Comparison of ENCODE assay signal across 8 cellular contexts in genomic region chr1:70220517-70221240, GRCh38. TPM values are rescaled to one million over a fixed set of nuclear protein-coding genes. Genes with fewer than 3 reads are reported as not detected.
DNase-seq lines count a peak whose midpoint lies in the region; ATAC-seq, FAIRE-seq and TF ChIP-seq lines count a peak whose summit lies in the region.

No MANE protein-coding gene starts in this region.

- no peaks in the 10 kb centered on the region for H4K20me1 ChIP-seq in keratinocyte (ENCODE audit: control insufficient read depth, extremely low read depth, insufficient read depth, low read length)

- no peaks in the 10 kb centered on the region for H3K9me1 ChIP-seq in keratinocyte (ENCODE audit: control insufficient read depth, extremely low read depth, insufficient read depth, low read length)

- TF ChIP-seq POLR2A in thyroid gland (IDR thresholded peaks at IDR 0.05) = no peak

- peak; percentile 3 for ATAC-seq in HG03060 (IDR thresholded peaks at IDR 0.05; ENCODE audit: low read depth, unreplicated experiment)
- ATAC-seq in activated CD8-positive, alpha-beta T cell treated with anti-CD3 and anti-CD28 coated beads for 36 hours = no peak

- peak overlapping the region; percentile 97 for H3K27ac Mint-ChIP-seq in T-helper 2 cell treated with Interferon-gamma antibody and Interleukin-4, amounts not matched to agents 5 μg/mL and 100 μg/mL, for 36 hours
- H3K27ac Mint-ChIP-seq in activated CD8-positive, alpha-beta T cell treated with anti-CD3 and anti-CD28 coated beads for 36 hours = peak overlapping the region; percentile 98

- H3K9ac ChIP-seq in keratinocyte (ENCODE audit: control insufficient read depth, extremely low read depth, insufficient read depth, low read length) = peak overlapping the region; percentile 98

- H3K27me3 Mint-ChIP-seq in T-helper 2 cell treated with Interferon-gamma antibody and Interleukin-4, amounts not matched to agents 5 μg/mL and 100 μg/mL, for 36 hours (ENCODE audit: low read depth) = no peaks in the 10 kb centered on the region
- H3K27me3 Mint-ChIP-seq in activated CD8-positive, alpha-beta T cell treated with anti-CD3 and anti-CD28 coated beads for 36 hours = no peaks in the 10 kb centered on the region

- peaks cover 41% of the 10 kb centered on the region for H3K4me1 Mint-ChIP-seq in T-helper 2 cell treated with Interferon-gamma antibody and Interleukin-4, amounts not matched to agents 5 μg/mL and 100 μg/mL, for 36 hours (ENCODE audit: low read depth)
- H3K4me1 Mint-ChIP-seq in activated CD8-positive, alpha-beta T cell treated with anti-CD3 and anti-CD28 coated beads for 36 hours (ENCODE audit: low read depth) = peaks cover 35% of the 10 kb centered on the region

- peak overlapping the region; percentile 97 for H3K4me2 ChIP-seq in keratinocyte (ENCODE audit: control insufficient read depth, extremely low read depth, insufficient read depth, low read depth, low read length)

- no peaks in the 10 kb centered on the region for H3K9me3 ChIP-seq in keratinocyte (ENCODE audit: control insufficient read depth, low read depth, low read length)
- no peaks in the 10 kb centered on the region for H3K9me3 ChIP-seq in thyroid gland

- H3K27ac ChIP-seq in keratinocyte (ENCODE audit: control insufficient read depth, insufficient read depth, low read length) (peak overlapping the region; percentile 96), thyroid gland (peak overlapping the region; percentile 85 to 94 (median 93))

- peaks cover 44% of the 10 kb centered on the region for H3K36me3 Mint-ChIP-seq in T-helper 2 cell treated with Interferon-gamma antibody and Interleukin-4, amounts not matched to agents 5 μg/mL and 100 μg/mL, for 36 hours (ENCODE audit: low read depth)
- H3K36me3 Mint-ChIP-seq in activated CD8-positive, alpha-beta T cell treated with anti-CD3 and anti-CD28 coated beads for 36 hours (ENCODE audit: low read depth) = peaks cover 44% of the 10 kb centered on the region

- TF ChIP-seq CTCF in activated CD8-positive, alpha-beta T cell treated with anti-CD3 and anti-CD28 coated beads for 36 hours (IDR thresholded peaks at IDR 0.05) = no peak
- TF ChIP-seq CTCF in keratinocyte (optimal IDR thresholded peaks at IDR 0.05 in 1 of 3, IDR thresholded peaks at IDR 0.05 in 1 of 3, conservative IDR thresholded peaks at IDR 0.05 in 1 of 3; ENCODE audit: extremely low read depth in 1 of 3, insufficient read depth in 2 of 3, low read length in 3 of 3) (no peak), thyroid gland (IDR thresholded peaks at IDR 0.05) (no peak)

- H3K9me3 Mint-ChIP-seq in T-helper 2 cell treated with Interferon-gamma antibody and Interleukin-4, amounts not matched to agents 5 μg/mL and 100 μg/mL, for 36 hours = no peaks in the 10 kb centered on the region
- no peaks in the 10 kb centered on the region for H3K9me3 Mint-ChIP-seq in activated CD8-positive, alpha-beta T cell treated with anti-CD3 and anti-CD28 coated beads for 36 hours

- no peak for FAIRE-seq in keratinocyte (lab: Jason Lieb, UNC)
- FAIRE-seq in GM19239 (lab: Jason Lieb, UNC) = no peak

- H3K79me2 ChIP-seq in keratinocyte (ENCODE audit: control insufficient read depth, insufficient read depth, low read length) = peaks cover 90% of the 10 kb centered on the region

- DNase-seq in T-helper 2 cell treated with Interferon-gamma antibody and Interleukin-4, amounts not matched to agents 5 μg/mL and 100 μg/mL, for 36 hours (ENCODE audit: low spot score) = no peak
- no peak for DNase-seq in T-helper 2 cell
- DNase-seq in activated CD8-positive, alpha-beta T cell treated with anti-CD3 and anti-CD28 coated beads for 36 hours = no peak
- no peak for DNase-seq in keratinocyte (ENCODE audit: low read depth, low spot score)
- DNase-seq in thyroid gland = no peak
- DNase-seq in GM19239 (ENCODE audit: insufficient read length, low spot score) = no peak
- no peak for DNase-seq in activated gamma-delta T cell (lab: John Stamatoyannopoulos, UW)

- peaks cover 18% of the 10 kb centered on the region for H3K4me1 ChIP-seq in keratinocyte (ENCODE audit: control insufficient read depth, extremely low read depth, insufficient read depth, low read length)
- H3K4me1 ChIP-seq in thyroid gland = peaks cover 9 to 21% of the 10 kb centered on the region in 2 donors

- intact Hi-C loops in activated CD8-positive, alpha-beta T cell treated with anti-CD3 and anti-CD28 coated beads for 36 hours (cut with micrococcal nuclease) = no loop called here
- intact Hi-C loops in thyroid gland (cut with DNase I) = loop anchor here (10.0 kb wide), 1 partner anchor 864 kb away; the partner anchor contains the start of gene ZRANB2

- dilution Hi-C loops in keratinocyte (cut with MboI; ENCODE audit: extremely low pct_ligation_motif_present, low sequenced_read_pairs) = no loop called here

- H3K36me3 ChIP-seq in keratinocyte (ENCODE audit: control insufficient read depth in 2 of 2, extremely low read depth in 1 of 2, insufficient read depth in 2 of 2, low read length in 2 of 2) (peaks cover 8 to 15% of the 10 kb centered on the region in 2 experiments), thyroid gland (no peaks in the 10 kb centered on the region)

- H3K4me3 Mint-ChIP-seq in T-helper 2 cell treated with Interferon-gamma antibody and Interleukin-4, amounts not matched to agents 5 μg/mL and 100 μg/mL, for 36 hours = peak overlapping the region; percentile 88
- peak overlapping the region; percentile 94 for H3K4me3 Mint-ChIP-seq in activated CD8-positive, alpha-beta T cell treated with anti-CD3 and anti-CD28 coated beads for 36 hours

- CTCF ChIA-PET in activated CD8-positive, alpha-beta T cell treated with anti-CD3 and anti-CD28 coated beads for 36 hours (lab: Charles Lee) = interaction anchor here (1.2 to 2.2 kb wide), 3 partner anchors 12 to 190 kb away, joined by 3 to 9 read pairs (median 7); partner anchors contain the start of gene LRRC40

- POLR2A ChIA-PET in activated CD8-positive, alpha-beta T cell treated with anti-CD3 and anti-CD28 coated beads for 36 hours (lab: Charles Lee) = interaction anchor here (1.9 to 3.4 kb wide), 5 partner anchors 10 to 134 kb away, joined by 8 to 21 read pairs (median 15); partner anchors contain the start of genes ANKRD13C and LRRC40

- WGBS in thyroid gland, 2 donors = 49 to 54% methylated on average over 17 of the region's 17 CpGs

- peak overlapping the region; percentile 75 to 99 (median 89) for H3K4me3 ChIP-seq in keratinocyte (ENCODE audit: control insufficient read depth in 2 of 3, extremely low read depth in 1 of 3, insufficient read depth in 2 of 3, low read depth in 1 of 3, low read length in 3 of 3)
- peak overlapping the region; percentile 55 to 86 (median 73) for H3K4me3 ChIP-seq in thyroid gland (replicated peaks in 1 of 3)

- peak overlapping the region; percentile 74 for H2AFZ ChIP-seq in keratinocyte (ENCODE audit: control insufficient read depth, low read length)

- H3K27me3 ChIP-seq in keratinocyte (ENCODE audit: control insufficient read depth, extremely low read depth, insufficient read depth, low read length) (no peaks in the 10 kb centered on the region), thyroid gland (no peaks in the 10 kb centered on the region)

RNA-seq across cellular contexts. Expression of gene SRSF11, which starts 0.5 kb away (rescaled TPM):
- total RNA-seq in activated CD8-positive, alpha-beta T cell treated with anti-CD3 and anti-CD28 coated beads for 36 hours = 100 to 1,000 TPM; 194 to 203 TPM
- 119 to 236 TPM (median 234 TPM) in 3 replicates for polyA plus RNA-seq in keratinocyte
- 250 TPM for polyA plus RNA-seq in keratinocyte (2011; ENCODE audit: low read depth)
- 52.0 and 63.7 TPM in 2 replicates for polyA plus RNA-seq in keratinocyte (2011; cell fraction: cytosol; rRNA removed)
- polyA plus RNA-seq in keratinocyte (2011; cell fraction: nucleus; rRNA removed) = 399 and 511 TPM in 2 replicates
- 84.8 and 100 TPM in 2 replicates for polyA plus RNA-seq in keratinocyte (2012; ENCODE audit: low replicate concordance)
- polyA minus RNA-seq in keratinocyte = 104 to 189 TPM (median 172 TPM) in 3 replicates
- polyA minus RNA-seq in keratinocyte (2011; cell fraction: cytosol; rRNA and poly(A)+ RNA removed) = 49.5 TPM
- polyA minus RNA-seq in keratinocyte (2011; cell fraction: nucleus; rRNA and poly(A)+ RNA removed) = 146 and 228 TPM in 2 replicates
- 100 to 1,000 TPM; 139 to 325 (median 258) TPM for total RNA-seq in thyroid gland

RNA-seq across cellular contexts. Expression of gene LRRC40, which starts 15.3 kb away (rescaled TPM):
- total RNA-seq in activated CD8-positive, alpha-beta T cell treated with anti-CD3 and anti-CD28 coated beads for 36 hours = 10 to 100 TPM; 20.9 to 21.0 TPM
- 14.6 to 28.5 TPM (median 15.9 TPM) in 3 replicates for polyA plus RNA-seq in keratinocyte
- 4.9 TPM for polyA plus RNA-seq in keratinocyte (2011; ENCODE audit: low read depth)
- polyA plus RNA-seq in keratinocyte (2011; cell fraction: cytosol; rRNA removed) = 12.3 and 23.3 TPM in 2 replicates
- 20.0 and 27.6 TPM in 2 replicates for polyA plus RNA-seq in keratinocyte (2011; cell fraction: nucleus; rRNA removed)
- 8.1 and 14.3 TPM in 2 replicates for polyA plus RNA-seq in keratinocyte (2012; ENCODE audit: low replicate concordance)
- 2.3 to 16.9 TPM (median 7.8 TPM) in 3 replicates for polyA minus RNA-seq in keratinocyte
- 7.7 TPM for polyA minus RNA-seq in keratinocyte (2011; cell fraction: cytosol; rRNA and poly(A)+ RNA removed)
- 8.0 and 16.1 TPM in 2 replicates for polyA minus RNA-seq in keratinocyte (2011; cell fraction: nucleus; rRNA and poly(A)+ RNA removed)
- total RNA-seq in thyroid gland = 10 to 100 TPM; 13.2 to 21.9 (median 17.0) TPM
